Comparison of ENCODE assay signal across 28 cellular contexts in the genomic region with DNA sequence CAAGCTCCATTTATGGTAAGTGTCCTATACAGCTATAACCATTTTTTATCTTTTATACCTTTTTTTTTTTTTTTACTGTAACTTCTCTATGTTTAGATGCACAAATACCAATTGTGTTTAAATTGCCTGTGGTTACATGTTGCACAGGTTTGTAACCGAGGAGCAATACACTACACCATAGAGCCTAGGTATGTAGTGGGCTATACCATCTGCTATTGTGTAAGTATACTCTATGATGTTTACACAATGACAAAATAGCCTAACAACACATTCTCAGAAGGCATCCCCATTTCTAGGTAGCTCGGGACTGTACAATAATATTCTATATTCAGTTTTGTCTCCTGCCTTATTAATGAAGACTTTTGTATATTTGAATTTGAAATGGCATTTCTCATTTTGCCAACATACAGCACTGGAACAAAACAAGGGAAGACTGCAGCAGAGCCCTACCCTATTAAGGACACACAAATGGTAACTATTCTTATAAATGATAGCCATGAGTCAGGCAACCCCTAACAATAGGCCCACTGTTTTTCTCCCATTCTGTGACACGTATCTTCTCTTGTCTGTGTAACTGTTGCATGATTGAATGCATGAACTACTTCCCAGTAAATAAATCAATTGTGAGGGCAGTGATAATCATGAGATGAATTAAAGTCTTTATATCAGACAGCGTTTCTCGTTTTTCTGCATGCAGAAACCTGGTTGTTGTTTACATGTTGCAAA.
A peak's percentile ranks its signal among the peaks of the same experiment; 100 is the strongest.
DNase-seq lines count a peak whose midpoint lies in the region; ATAC-seq, FAIRE-seq and TF ChIP-seq lines count a peak whose summit lies in the region.
"Had no signal": no experiment of that assay in that cellular context is flagged by ENCODE, and none has a peak within 500 bp of the region (broad histone marks: within the 10 kb centered on the region; RNA-seq: fewer than 3 reads in every experiment).

No MANE protein-coding gene starts in this region.

- H3K4me3 Mint-ChIP-seq in activated T-cell treated with anti-CD3 and anti-CD28 coated beads, Interleukin-2, amount 50 U/mL, for 24 hours: no peak overlapping the region
- H3K4me3 Mint-ChIP-seq: activated CD4-positive, alpha-beta T cell treated with anti-CD3 and anti-CD28 coated beads, Interleukin-2, amount 10 ng/mL, durations not matched to agents 7 days and 5 days; CD14-positive monocyte; IgD-negative memory B cell; neural progenitor cell; stimulated activated effector memory CD8-positive, alpha-beta T cell treated with anti-CD3 and anti-CD28 coated beads, Interleukin-12 subunit alpha, Interleukin-12 subunit beta, amount 100 ng/mL, for 72 hours had no signal

- H3K36me3 Mint-ChIP-seq in activated T-cell treated with anti-CD3 and anti-CD28 coated beads, Interleukin-2, amount 50 U/mL, for 24 hours (ENCODE audit: low read depth): no peaks in the 10 kb centered on the region
- H3K36me3 Mint-ChIP-seq: CD14-positive monocyte; IgD-negative memory B cell; neural progenitor cell; stimulated activated effector memory CD8-positive, alpha-beta T cell treated with anti-CD3 and anti-CD28 coated beads, Interleukin-12 subunit alpha, Interleukin-12 subunit beta, amount 100 ng/mL, for 72 hours had no signal

- peaks cover 8% of the 10 kb centered on the region for H3K4me1 ChIP-seq in foreskin keratinocyte
- H3K4me1 ChIP-seq: parathyroid adenoma, upper lobe of right lung had no signal

- no peak for TF ChIP-seq CTCF in foreskin keratinocyte (conservative IDR thresholded peaks at IDR 0.05)

- H3K4me1 Mint-ChIP-seq in activated T-cell treated with anti-CD3 and anti-CD28 coated beads, Interleukin-2, amount 50 U/mL, for 24 hours (ENCODE audit: low read depth): no peaks in the 10 kb centered on the region
- H3K4me1 Mint-ChIP-seq: activated CD4-positive, alpha-beta T cell treated with anti-CD3 and anti-CD28 coated beads, Interleukin-2, amount 10 ng/mL, durations not matched to agents 7 days and 5 days; CD14-positive monocyte; IgD-negative memory B cell; neural progenitor cell; stimulated activated effector memory CD8-positive, alpha-beta T cell treated with anti-CD3 and anti-CD28 coated beads, Interleukin-12 subunit alpha, Interleukin-12 subunit beta, amount 100 ng/mL, for 72 hours had no signal

- ATAC-seq in foreskin keratinocyte (peak; percentile 86), GM18502 (IDR thresholded peaks at IDR 0.05; ENCODE audit: poor library complexity, unreplicated experiment) (no peak), HG03108 (IDR thresholded peaks at IDR 0.05; ENCODE audit: unreplicated experiment) (no peak)
- ATAC-seq: sciatic nerve; SK-N-SH treated with all-trans-retinoic acid at 6 μM for 48 hours; stimulated activated effector memory CD8-positive, alpha-beta T cell treated with anti-CD3 and anti-CD28 coated beads, Interleukin-12 subunit alpha, Interleukin-12 subunit beta, amount 100 ng/mL, for 72 hours; upper lobe of right lung had no signal

- no peaks in the 10 kb centered on the region for H3K27me3 ChIP-seq in foreskin keratinocyte
- H3K27me3 ChIP-seq: brain microvascular endothelial cell, neural progenitor cell, upper lobe of right lung had no signal

- no peak for TF ChIP-seq POLR2A in H54 (IDR thresholded peaks at IDR 0.05; ENCODE audit: low read depth, low read length)

- H3K27ac ChIP-seq in foreskin keratinocyte: no peak overlapping the region
- H3K27ac ChIP-seq: brain microvascular endothelial cell, GM23248, neural progenitor cell, parathyroid adenoma, RWPE1, upper lobe of right lung, WERI-Rb-1 had no signal

- H3K27ac Mint-ChIP-seq in activated T-cell treated with anti-CD3 and anti-CD28 coated beads, Interleukin-2, amount 50 U/mL, for 24 hours: no peak overlapping the region
- H3K27ac Mint-ChIP-seq: activated CD4-positive, alpha-beta T cell treated with anti-CD3 and anti-CD28 coated beads, Interleukin-2, amount 10 ng/mL, durations not matched to agents 7 days and 5 days; CD14-positive monocyte; IgD-negative memory B cell; neural progenitor cell; stimulated activated effector memory CD8-positive, alpha-beta T cell treated with anti-CD3 and anti-CD28 coated beads, Interleukin-12 subunit alpha, Interleukin-12 subunit beta, amount 100 ng/mL, for 72 hours had no signal

- no peak for DNase-seq in H54 (ENCODE audit: insufficient read length, low spot score)
- peak; percentile 64 for DNase-seq in NCI-H748 treated with DMSO at 0.1 percent for 48 hours (lab: John Stamatoyannopoulos, UW)
- peak in 1 of 2 donors; percentile 40 for DNase-seq in foreskin keratinocyte
- DNase-seq in retina: peak; percentile 30
- no peak for DNase-seq in activated T-cell treated with anti-CD3 and anti-CD28 coated beads, Interleukin-2, amount 50 U/mL, for 24 hours
- DNase-seq: activated CD4-positive, alpha-beta T cell treated with anti-CD3 and anti-CD28 coated beads, Interleukin-2, amount 10 ng/mL, durations not matched to agents 7 days and 5 days; activated naive CD4-positive, alpha-beta T cell treated with Interleukin-2 at 50 U/mL for 16 hours; activated T-cell treated with anti-CD3 and anti-CD28 coated beads, Interleukin-2, amount 50 U/mL, for 48 hours; brain microvascular endothelial cell; effector CD4-positive, alpha-beta T cell; GM23248; NCI-H1048; NCI-H187; NCI-H526 treated with DMSO at 0.1 percent for 48 hours; stimulated activated CD4-positive, alpha-beta T cell treated with anti-CD3 and anti-CD28 coated beads, Interleukin-4, amount 100 ng/mL, for 24 hours; upper lobe of right lung; WERI-Rb-1 had no signal

- no peaks in the 10 kb centered on the region for H3K9me3 Mint-ChIP-seq in activated T-cell treated with anti-CD3 and anti-CD28 coated beads, Interleukin-2, amount 50 U/mL, for 24 hours
- H3K9me3 Mint-ChIP-seq: activated CD4-positive, alpha-beta T cell treated with anti-CD3 and anti-CD28 coated beads, Interleukin-2, amount 10 ng/mL, durations not matched to agents 7 days and 5 days; IgD-negative memory B cell; neural progenitor cell; stimulated activated effector memory CD8-positive, alpha-beta T cell treated with anti-CD3 and anti-CD28 coated beads, Interleukin-12 subunit alpha, Interleukin-12 subunit beta, amount 100 ng/mL, for 72 hours had no signal

- peaks cover 6% of the 10 kb centered on the region for H3K27me3 Mint-ChIP-seq in activated T-cell treated with anti-CD3 and anti-CD28 coated beads, Interleukin-2, amount 50 U/mL, for 24 hours
- H3K27me3 Mint-ChIP-seq: activated CD4-positive, alpha-beta T cell treated with anti-CD3 and anti-CD28 coated beads, Interleukin-2, amount 10 ng/mL, durations not matched to agents 7 days and 5 days; IgD-negative memory B cell had no signal

- peak; percentile 65 for FAIRE-seq in H54 (lab: Jason Lieb, UNC)
- FAIRE-seq: D721Med had no signal

Comparison
In these comparisons a context has a peak if more than half of its experiments do, and no peak if none do; other contexts are left out.
1. DNase-seq: peak in NCI-H748 treated with DMSO at 0.1 percent for 48 hours (single experiment) and retina (single experiment); none in H54 (single experiment) and activated T-cell treated with anti-CD3 and anti-CD28 coated beads, Interleukin-2, amount 50 U/mL, for 24 hours (single experiment).